In the genomic region with DNA sequence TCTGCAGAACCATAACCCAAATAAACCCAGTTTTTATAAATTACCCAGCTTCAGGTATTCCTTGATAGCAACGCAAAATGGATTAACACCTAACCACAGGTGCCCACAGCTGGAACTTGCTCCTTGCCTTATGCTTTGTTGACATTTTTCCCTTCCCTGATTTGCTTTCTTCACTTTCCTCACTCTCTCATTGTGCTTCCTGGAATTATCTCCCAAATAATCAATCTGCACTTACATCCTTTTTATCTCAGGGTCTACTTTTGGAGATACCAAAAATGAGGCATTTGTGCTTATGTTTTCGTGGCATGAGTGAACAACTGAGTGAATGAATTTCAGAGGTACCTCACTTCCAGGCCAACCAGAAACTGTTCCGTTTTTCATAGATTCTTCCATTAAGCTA, we compare ENCODE assay signal across 8 cellular contexts.
"Had no signal": no experiment of that assay in that cellular context is flagged by ENCODE, and none has a peak within 500 bp of the region (broad histone marks: within the 10 kb centered on the region; RNA-seq: fewer than 3 reads in every experiment).

No MANE protein-coding gene starts in this region.

- FAIRE-seq: G401.6, GM12878, GM12891, GM12892, GM18507, GM19239 had no signal

- H3K4me3 ChIP-seq: GM12878 had no signal

- ATAC-seq: GM12878 had no signal

- DNase-seq: GDM1, GF-D8 had no signal
